Comparison of ENCODE assay signal across 28 cellular contexts in genomic region chr7:144024213-144024612, GRCh38. TPM values are rescaled to one million over a fixed set of nuclear protein-coding genes. Genes with fewer than 3 reads are reported as not detected.
"Had no signal": no experiment of that assay in that cellular context is flagged by ENCODE, and none has a peak within 500 bp of the region (broad histone marks: within the 10 kb centered on the region; RNA-seq: fewer than 3 reads in every experiment).

No MANE protein-coding gene starts in this region.

- H3K9me3 Mint-ChIP-seq: activated naive CD8-positive, alpha-beta T cell treated with anti-CD3 and anti-CD28 coated beads, Interleukin-2, amount 10 ng/mL, durations not matched to agents 7 days and 5 days; IgD-negative memory B cell; T-helper 1 cell treated with Interleukin-12 subunit alpha and Interleukin-12 subunit beta and Interleukin-4 antibody, amounts not matched to agents 30 μg/mL and 1 μg/mL, for 36 hours; WTC11 had no signal

- DNase-seq: activated CD4-positive, alpha-beta T cell treated with anti-CD3 and anti-CD28 coated beads for 48 hours; activated CD4-positive, alpha-beta T cell treated with anti-CD3 and anti-CD28 coated beads, Interleukin-2, amount 50 U/mL, for 4 hours; activated CD4-positive, CD25-positive, alpha-beta regulatory T cell treated with anti-CD3 and anti-CD28 coated beads, Interleukin-2, amount 50 U/mL, for 72 hours; activated CD8-positive, alpha-beta memory T cell treated with anti-CD3 and anti-CD28 coated beads, Interleukin-2, amount 50 U/mL, for 48 hours; activated CD8-positive, alpha-beta T cell treated with anti-CD3 and anti-CD28 coated beads, Interleukin-2, amount 10 ng/mL, durations not matched to agents 7 days and 5 days; activated naive CD4-positive, alpha-beta T cell treated with anti-CD3 and anti-CD28 coated beads, Interleukin-2, amount 50 U/mL, for 16 hours; activated naive CD8-positive, alpha-beta T cell treated with anti-CD3 and anti-CD28 coated beads, Interleukin-2, amount 10 ng/mL, durations not matched to agents 7 days and 5 days; activated T-cell treated with anti-CD3 and anti-CD28 coated beads, Interleukin-2, amount 50 U/mL, for 1 hour; aorta; central memory CD4-positive, alpha-beta T cell; KG1; NCI-H1048; NCI-H146; NCI-H1930; NCI-H2227 treated with DMSO at 0.1 percent for 48 hours; NCI-H510A; NCI-H526 treated with DMSO at 0.1 percent for 48 hours; NCI-H82; NK-92 treated with Interleukin-12 subunit alpha and Interleukin-12 subunit beta, amount 100 ng/mL, for 24 hours; Peyer's patch; SHP77 had no signal

- H3K36me3 Mint-ChIP-seq: activated naive CD8-positive, alpha-beta T cell treated with anti-CD3 and anti-CD28 coated beads, Interleukin-2, amount 10 ng/mL, durations not matched to agents 7 days and 5 days; IgD-negative memory B cell; WTC11 had no signal

- H3K9me3 ChIP-seq: breast epithelium, Peyer's patch, SJSA1 had no signal

- H3K36me3 ChIP-seq: breast epithelium, Peyer's patch, SJSA1 had no signal

- H3K4me1 Mint-ChIP-seq: activated naive CD8-positive, alpha-beta T cell treated with anti-CD3 and anti-CD28 coated beads, Interleukin-2, amount 10 ng/mL, durations not matched to agents 7 days and 5 days; IgD-negative memory B cell had no signal

- H3K4me3 Mint-ChIP-seq: activated CD8-positive, alpha-beta T cell treated with anti-CD3 and anti-CD28 coated beads, Interleukin-2, amount 10 ng/mL, durations not matched to agents 7 days and 5 days; activated naive CD8-positive, alpha-beta T cell treated with anti-CD3 and anti-CD28 coated beads, Interleukin-2, amount 10 ng/mL, durations not matched to agents 7 days and 5 days; IgD-negative memory B cell; T-helper 1 cell treated with Interleukin-12 subunit alpha and Interleukin-12 subunit beta and Interleukin-4 antibody, amounts not matched to agents 30 μg/mL and 1 μg/mL, for 36 hours; WTC11 had no signal

- H3K27me3 Mint-ChIP-seq: IgD-negative memory B cell had no signal

- H3K27ac Mint-ChIP-seq: activated CD8-positive, alpha-beta T cell treated with anti-CD3 and anti-CD28 coated beads, Interleukin-2, amount 10 ng/mL, durations not matched to agents 7 days and 5 days; activated naive CD8-positive, alpha-beta T cell treated with anti-CD3 and anti-CD28 coated beads, Interleukin-2, amount 10 ng/mL, durations not matched to agents 7 days and 5 days; IgD-negative memory B cell; T-helper 1 cell treated with Interleukin-12 subunit alpha and Interleukin-12 subunit beta and Interleukin-4 antibody, amounts not matched to agents 30 μg/mL and 1 μg/mL, for 36 hours; WTC11 had no signal

- H3K4me3 ChIP-seq: breast epithelium, Peyer's patch, SJSA1 had no signal

- H3K27ac ChIP-seq: breast epithelium, Peyer's patch, SJSA1 had no signal

- H3K27me3 ChIP-seq: breast epithelium, Peyer's patch, SJSA1 had no signal

- ATAC-seq: activated CD8-positive, alpha-beta T cell treated with anti-CD3 and anti-CD28 coated beads, Interleukin-2, amount 10 ng/mL, durations not matched to agents 7 days and 5 days; WTC11 had no signal

- H3K4me1 ChIP-seq: breast epithelium, Peyer's patch had no signal

RNA-seq across cellular contexts. Expression of gene OR6B1, which starts 24.1 kb away (rescaled TPM):
- total RNA-seq: activated CD8-positive, alpha-beta T cell treated with anti-CD3 and anti-CD28 coated beads, Interleukin-2, amount 10 ng/mL, durations not matched to agents 7 days and 5 days; activated naive CD8-positive, alpha-beta T cell treated with anti-CD3 and anti-CD28 coated beads, Interleukin-2, amount 10 ng/mL, durations not matched to agents 7 days and 5 days; aorta; breast epithelium; LHCN-M2; M059J; Peyer's patch; SJSA1; WTC11 had no signal
- polyA plus RNA-seq: aorta, IgD-negative memory B cell had no signal

RNA-seq across cellular contexts. Expression of gene OR2A5, which starts 24.5 kb away (rescaled TPM):
- total RNA-seq: activated CD8-positive, alpha-beta T cell treated with anti-CD3 and anti-CD28 coated beads, Interleukin-2, amount 10 ng/mL, durations not matched to agents 7 days and 5 days; activated naive CD8-positive, alpha-beta T cell treated with anti-CD3 and anti-CD28 coated beads, Interleukin-2, amount 10 ng/mL, durations not matched to agents 7 days and 5 days; aorta; breast epithelium; LHCN-M2; M059J; Peyer's patch; SJSA1; WTC11 had no signal
- polyA plus RNA-seq: aorta, IgD-negative memory B cell had no signal

RNA-seq across cellular contexts. Expression of gene OR2A25, which starts 45.4 kb away (rescaled TPM):
- total RNA-seq: activated CD8-positive, alpha-beta T cell treated with anti-CD3 and anti-CD28 coated beads, Interleukin-2, amount 10 ng/mL, durations not matched to agents 7 days and 5 days; activated naive CD8-positive, alpha-beta T cell treated with anti-CD3 and anti-CD28 coated beads, Interleukin-2, amount 10 ng/mL, durations not matched to agents 7 days and 5 days; aorta; breast epithelium; LHCN-M2; M059J; Peyer's patch; SJSA1; WTC11 had no signal
- polyA plus RNA-seq: aorta, IgD-negative memory B cell had no signal
